In the genomic region with DNA sequence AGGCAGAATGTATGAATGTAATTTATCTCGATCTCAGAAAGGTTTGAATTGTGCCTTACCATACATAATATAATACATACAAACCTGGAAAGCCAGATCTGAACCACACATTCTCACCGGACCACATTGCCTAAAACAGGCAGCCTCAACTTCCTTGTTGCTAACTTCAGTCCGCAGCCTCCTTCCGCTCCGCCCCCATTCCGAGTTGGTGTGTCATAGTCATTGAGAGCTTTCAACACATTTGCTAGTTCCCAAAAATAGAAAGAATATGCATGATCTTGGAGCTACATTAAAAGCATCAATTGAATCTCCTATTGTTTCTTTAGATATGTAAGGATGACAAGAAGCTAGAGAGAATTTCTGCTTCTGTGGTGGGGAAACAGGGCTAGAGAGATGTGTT, we compare ENCODE assay signal across 12 cellular contexts.
DNase-seq lines count a peak whose midpoint lies in the region; ATAC-seq and TF ChIP-seq lines count a peak whose summit lies in the region.
"Had no signal": no experiment of that assay in that cellular context is flagged by ENCODE, and none has a peak within 500 bp of the region (broad histone marks: within the 10 kb centered on the region; RNA-seq: fewer than 3 reads in every experiment).

No MANE protein-coding gene starts in this region.

- peak overlapping the region; percentile 47 for H3K27ac ChIP-seq in mesodermal cell (ENCODE audit: low read depth, low read length, severe bottlenecking)
- H3K27ac ChIP-seq: pancreas had no signal

- H3K4me3 ChIP-seq in epithelial cell of esophagus (ENCODE audit: low read length): no peak overlapping the region
- H3K4me3 ChIP-seq in mesodermal cell (ENCODE audit: extremely low read depth, insufficient read depth, low read length, poor library complexity, severe bottlenecking): no peak overlapping the region
- H3K4me3 ChIP-seq: pancreas had no signal

- no peak for ATAC-seq in omental fat pad (ENCODE audit: low FRiP score)
- ATAC-seq: pancreas had no signal

- TF ChIP-seq CTCF in AG09319 (IDR thresholded peaks at IDR 0.05; ENCODE audit: low read depth, low read length): no peak
- TF ChIP-seq CTCF in epithelial cell of esophagus (IDR thresholded peaks at IDR 0.05; ENCODE audit: insufficient read depth, low read depth, low read length, missing control alignments): no peak
- TF ChIP-seq CTCF in omental fat pad (IDR thresholded peaks at IDR 0.05): no peak

- no CpG with 5 or more reads among the region's 6 CpGs for WGBS in mesodermal cell (ENCODE audit: insufficient coverage in 2 of 2), 2 experiments

- H3K36me3 ChIP-seq in mesodermal cell (ENCODE audit: control insufficient read depth, insufficient read depth, low read length): peaks cover 36% of the 10 kb centered on the region
- H3K36me3 ChIP-seq: pancreas had no signal

- no peaks in the 10 kb centered on the region for H3K9me3 ChIP-seq in mesodermal cell (ENCODE audit: control insufficient read depth, low read length)
- H3K9me3 ChIP-seq: pancreas had no signal

- H3K4me1 ChIP-seq in mesodermal cell (ENCODE audit: control insufficient read depth, insufficient read depth, low read length, poor library complexity, severe bottlenecking): peaks cover 10% of the 10 kb centered on the region
- H3K4me1 ChIP-seq: pancreas had no signal

- peak; percentile 3 for DNase-seq in AG09319 (ENCODE audit: extremely low read depth, low read depth)
- DNase-seq in NCI-H226: peak; percentile 71
- peak; percentile 81 for DNase-seq in epithelial cell of esophagus (ENCODE audit: low read depth)
- DNase-seq in iPS-NIHi11 (ENCODE audit: low spot score): no peak
- no peak for DNase-seq in activated naive CD4-positive, alpha-beta T cell treated with Interleukin-2 at 50 U/mL for 16 hours
- DNase-seq in omental fat pad (ENCODE audit: low spot score): no peak
- DNase-seq in NCI-H446 treated with DMSO at 0.1 percent for 48 hours (lab: John Stamatoyannopoulos, UW): no peak
- DNase-seq: activated CD4-positive, alpha-beta memory T cell treated with anti-CD3 and anti-CD28 coated beads for 36 hours; CD8-positive, alpha-beta memory T cell; KBM-7 had no signal

Comparison
In these comparisons a context has a peak if more than half of its experiments do, and no peak if none do; other contexts are left out.
1. DNase-seq: peak in AG09319 (single experiment), NCI-H226 (single experiment) and epithelial cell of esophagus (single experiment); none in iPS-NIHi11 (single experiment), activated naive CD4-positive, alpha-beta T cell treated with Interleukin-2 at 50 U/mL for 16 hours (single experiment), omental fat pad (single experiment) and NCI-H446 treated with DMSO at 0.1 percent for 48 hours (single experiment).